In genomic region chr9:105311317-105311716, GRCh38 we compare ENCODE assay signal across 18 cellular contexts.
DNase-seq lines count a peak whose midpoint lies in the region; ATAC-seq, FAIRE-seq and TF ChIP-seq lines count a peak whose summit lies in the region.
"Had no signal": no experiment of that assay in that cellular context is flagged by ENCODE, and none has a peak within 500 bp of the region (broad histone marks: within the 10 kb centered on the region; RNA-seq: fewer than 3 reads in every experiment).

No MANE protein-coding gene starts in this region.

- H3F3A ChIP-seq in SK-N-SH (replicated peaks; ENCODE audit: insufficient read depth) = no peaks in the 10 kb centered on the region

- CTCF ChIA-PET in SK-N-SH (lab: Yijun Ruan, JAX) = no interaction called here

- H3K4me1 Mint-ChIP-seq in activated T-helper 17 cell treated with anti-CD3 and anti-CD28 coated beads, Interleukin-2, amount 50 U/mL, for 72 hours = no peaks in the 10 kb centered on the region
- peaks cover 12% of the 10 kb centered on the region for H3K4me1 Mint-ChIP-seq in mesothelial cell of epicardium

- ATAC-seq in activated T-helper 17 cell treated with anti-CD3 and anti-CD28 coated beads, Interleukin-2, amount 50 U/mL, for 72 hours (replicated peaks) = no peak

- H3K4me2 ChIP-seq in OCI-LY3 (ENCODE audit: low read length) (peak overlapping the region; percentile 68), SK-N-SH (no peak overlapping the region)

- POLR2A ChIA-PET in SK-N-SH (lab: Yijun Ruan, JAX) = no interaction called here

- no peaks in the 10 kb centered on the region for H3K9me3 Mint-ChIP-seq in activated T-helper 17 cell treated with anti-CD3 and anti-CD28 coated beads, Interleukin-2, amount 50 U/mL, for 72 hours
- H3K9me3 Mint-ChIP-seq in mesothelial cell of epicardium = no peaks in the 10 kb centered on the region
- H3K9me3 Mint-ChIP-seq: CD4-positive, CD25-positive, alpha-beta regulatory T cell had no signal

- DNase-seq in DMS53 (lab: John Stamatoyannopoulos, UW) (peak; percentile 37), fibroblast of villous mesenchyme (ENCODE audit: low read depth) (peak; percentile 36), small intestine (peak; percentile 35), mesothelial cell of epicardium (ENCODE audit: low spot score in 2 of 2, unreplicated experiment in 2 of 2) (no peak), SK-N-SH (no peak)
- DNase-seq: BE2C; CD4-positive, CD25-positive, alpha-beta regulatory T cell; COR-L47; DMS 273 treated with DMSO at 0.1 percent for 48 hours; GDM1; KBM-7; NCI-H1417 treated with DMSO at 0.1 percent for 48 hours; NCI-H187 treated with DMSO at 0.1 percent for 48 hours; NCI-H345; NCI-H524 treated with DMSO at 0.1 percent for 48 hours; SJCRH30 had no signal

- H3K36me3 ChIP-seq in OCI-LY3 (replicated peaks; ENCODE audit: low read depth, low read length) = peaks cover 15% of the 10 kb centered on the region
- peaks cover 0 to 2% of the 10 kb centered on the region in 2 donors for H3K36me3 ChIP-seq in small intestine (ENCODE audit: control insufficient read depth in 2 of 2, insufficient read depth in 2 of 2, low read length in 2 of 2)
- peaks cover 0 to 3% of the 10 kb centered on the region in 2 experiments for H3K36me3 ChIP-seq in SK-N-SH (replicated peaks in 1 of 2; ENCODE audit: control insufficient read depth in 1 of 2, insufficient read depth in 2 of 2, low read length in 1 of 2)
- H3K36me3 ChIP-seq: BE2C, SJCRH30 had no signal

- no peak for FAIRE-seq in small intestine (lab: Jason Lieb, UNC)

- no peak overlapping the region for H3K4me3 Mint-ChIP-seq in activated T-helper 17 cell treated with anti-CD3 and anti-CD28 coated beads, Interleukin-2, amount 50 U/mL, for 72 hours
- H3K4me3 Mint-ChIP-seq in mesothelial cell of epicardium = no peak overlapping the region
- H3K4me3 Mint-ChIP-seq: CD4-positive, CD25-positive, alpha-beta regulatory T cell had no signal

- 59 to 81% (median 69%) methylated on average over 2 of the region's 2 CpGs for WGBS in small intestine, 3 donors
- 91% methylated on average over 2 of the region's 2 CpGs for WGBS in SK-N-SH (ENCODE audit: low lambda C conversion rate)

- no peak for TF ChIP-seq RAD21 in SK-N-SH (IDR thresholded peaks at IDR 0.05; ENCODE audit: low read length)

- TF ChIP-seq CTCF in OCI-LY3 (IDR thresholded peaks at IDR 0.05; ENCODE audit: low read depth, low read length) (no peak), fibroblast of villous mesenchyme (IDR thresholded peaks at IDR 0.05; ENCODE audit: insufficient read depth, low read depth, low read length) (no peak), mesothelial cell of epicardium (IDR thresholded peaks at IDR 0.05; ENCODE audit: unreplicated experiment) (no peak), SK-N-SH (IDR thresholded peaks at IDR 0.05) (no peak)

- H3K9ac ChIP-seq in OCI-LY3 (ENCODE audit: low read length) (peak overlapping the region; percentile 94), SK-N-SH (no peak overlapping the region)

- H2AFZ ChIP-seq in OCI-LY3 (ENCODE audit: low read depth, low read length) = no peak overlapping the region
- H2AFZ ChIP-seq in SK-N-SH (ENCODE audit: low read depth) = no peak overlapping the region

- H3K27ac ChIP-seq in OCI-LY3 (ENCODE audit: low read length) (peak overlapping the region; percentile 95), small intestine (ENCODE audit: low read depth in 1 of 2, low read length in 1 of 2) (no peak overlapping the region), SK-N-SH (ENCODE audit: low read depth in 2 of 2, low read length in 1 of 2) (no peak overlapping the region)
- H3K27ac ChIP-seq: SJCRH30 had no signal

- H3K27ac Mint-ChIP-seq in activated T-helper 17 cell treated with anti-CD3 and anti-CD28 coated beads, Interleukin-2, amount 50 U/mL, for 72 hours = no peak overlapping the region
- H3K27ac Mint-ChIP-seq in mesothelial cell of epicardium = no peak overlapping the region
- H3K27ac Mint-ChIP-seq: CD4-positive, CD25-positive, alpha-beta regulatory T cell had no signal

- no peaks in the 10 kb centered on the region for H3K27me3 ChIP-seq in OCI-LY3 (ENCODE audit: low read depth, low read length)
- H3K27me3 ChIP-seq in small intestine (ENCODE audit: control insufficient read depth in 2 of 2, insufficient read depth in 2 of 2, low read length in 2 of 2) = no peaks in the 10 kb centered on the region
- no peaks in the 10 kb centered on the region for H3K27me3 ChIP-seq in SK-N-SH (ENCODE audit: insufficient read depth)
- H3K27me3 ChIP-seq: BE2C, SJCRH30 had no signal

- H3K9me3 ChIP-seq in OCI-LY3 (ENCODE audit: insufficient read depth, low read length) (no peaks in the 10 kb centered on the region), small intestine (ENCODE audit: control insufficient read depth, low read depth) (no peaks in the 10 kb centered on the region), SK-N-SH (no peaks in the 10 kb centered on the region)
- H3K9me3 ChIP-seq: BE2C, SJCRH30 had no signal

- peaks cover 6% of the 10 kb centered on the region for H3K36me3 Mint-ChIP-seq in activated T-helper 17 cell treated with anti-CD3 and anti-CD28 coated beads, Interleukin-2, amount 50 U/mL, for 72 hours (ENCODE audit: low read depth)
- H3K36me3 Mint-ChIP-seq in mesothelial cell of epicardium = no peaks in the 10 kb centered on the region

- H3K4me1 ChIP-seq in OCI-LY3 (ENCODE audit: low read length) (peaks cover 93% of the 10 kb centered on the region), small intestine (ENCODE audit: control insufficient read depth in 2 of 2, insufficient read depth in 1 of 2, low read depth in 1 of 2, low read length in 1 of 2) (peaks cover 0 to 5% of the 10 kb centered on the region in 2 donors), SK-N-SH (ENCODE audit: control insufficient read depth in 1 of 2, insufficient read depth in 2 of 2, low read depth in 1 of 2, low read length in 1 of 2) (no peaks in the 10 kb centered on the region)
- H3K4me1 ChIP-seq: BE2C had no signal

- H3K9me2 ChIP-seq in SK-N-SH = no peaks in the 10 kb centered on the region

- H3K27me3 Mint-ChIP-seq in activated T-helper 17 cell treated with anti-CD3 and anti-CD28 coated beads, Interleukin-2, amount 50 U/mL, for 72 hours = no peaks in the 10 kb centered on the region
- H3K27me3 Mint-ChIP-seq in mesothelial cell of epicardium (ENCODE audit: low read depth) = no peaks in the 10 kb centered on the region
- H3K27me3 Mint-ChIP-seq: CD4-positive, CD25-positive, alpha-beta regulatory T cell had no signal

- no peaks in the 10 kb centered on the region for H4K20me1 ChIP-seq in OCI-LY3 (ENCODE audit: insufficient read depth, low read length)
- no peaks in the 10 kb centered on the region for H4K20me1 ChIP-seq in SK-N-SH (ENCODE audit: insufficient read depth)

- H3K4me3 ChIP-seq in OCI-LY3 (ENCODE audit: low read length) (peak overlapping the region; percentile 24), fibroblast of villous mesenchyme (ENCODE audit: low read depth, low read length) (no peak overlapping the region), small intestine (ENCODE audit: low read depth in 1 of 2, low read length in 2 of 2) (no peak overlapping the region), SK-N-SH (ENCODE audit: low read depth in 2 of 2, low read length in 1 of 2) (no peak overlapping the region)
- H3K4me3 ChIP-seq: SJCRH30 had no signal

- H3K79me2 ChIP-seq in OCI-LY3 (ENCODE audit: low read length) (peaks cover 27% of the 10 kb centered on the region), SK-N-SH (ENCODE audit: insufficient read depth) (no peaks in the 10 kb centered on the region)

- no peak for TF ChIP-seq EP300 in SK-N-SH (IDR thresholded peaks at IDR 0.05; ENCODE audit: borderline replicate concordance in 1 of 2, low read depth in 1 of 2, low read length in 1 of 2)

TF ChIP-seq in SK-N-SH, 30 proteins besides CTCF, POLR2A, EP300 and RAD21:
- TF ChIP-seq TEAD4 (IDR thresholded peaks at IDR 0.05; ENCODE audit: borderline replicate concordance, insufficient read depth) (no peak), POLR2AphosphoS5 (IDR thresholded peaks at IDR 0.05; ENCODE audit: low read depth, low read length) (no peak), EZH2phosphoT487 (IDR thresholded peaks at IDR 0.05; ENCODE audit: borderline replicate concordance, low read depth) (no peak), RXRA (IDR thresholded peaks at IDR 0.05; ENCODE audit: borderline replicate concordance, low read depth) (no peak), YY1 (IDR thresholded peaks at IDR 0.05; ENCODE audit: low read depth) (no peak), FOXM1 (IDR thresholded peaks at IDR 0.05; ENCODE audit: low read depth) (no peak), MXI1 (IDR thresholded peaks at IDR 0.05; ENCODE audit: low read depth, low read length) (no peak), TAF1 (IDR thresholded peaks at IDR 0.05; ENCODE audit: borderline replicate concordance, low read depth, low read length) (no peak), USF1 (IDR thresholded peaks at IDR 0.05; ENCODE audit: borderline replicate concordance, low read depth) (no peak), SIN3A (IDR thresholded peaks at IDR 0.05; ENCODE audit: borderline replicate concordance, low read depth, low read length) (no peak), CHD2 (IDR thresholded peaks at IDR 0.05; ENCODE audit: low read length, partially characterized antibody) (no peak), MEF2A (IDR thresholded peaks at IDR 0.05; ENCODE audit: borderline replicate concordance, low read depth) (no peak), RFX5 (IDR thresholded peaks at IDR 0.05; ENCODE audit: low read length) (no peak), GABPA (IDR thresholded peaks at IDR 0.05; ENCODE audit: low read depth) (no peak)

Comparison
In these comparisons a context has a peak if more than half of its experiments do, and no peak if none do; other contexts are left out.
1. DNase-seq: peak in DMS53 (single experiment), fibroblast of villous mesenchyme (single experiment) and small intestine (single experiment); none in mesothelial cell of epicardium (0 of 2) and SK-N-SH (single experiment).